ENCODE assay signal across 8 cellular contexts in the genomic region with DNA sequence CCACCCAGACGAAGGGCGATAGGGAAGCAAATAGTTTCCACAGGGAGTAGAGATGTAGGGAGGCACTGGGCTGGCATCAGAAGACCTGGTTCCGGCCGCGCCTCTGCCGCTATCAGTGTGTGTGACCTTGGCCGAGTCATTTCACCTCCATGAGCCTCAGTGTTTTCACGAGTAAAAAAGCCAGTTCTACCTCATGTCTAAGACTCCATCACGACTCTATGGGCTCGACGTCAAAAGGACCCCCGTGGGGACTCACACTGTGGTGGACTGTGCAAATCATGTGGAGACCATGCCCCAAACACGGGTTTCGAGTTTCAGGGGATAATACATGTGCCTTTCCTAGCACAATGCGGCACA. TPM values are rescaled to one million over a fixed set of nuclear protein-coding genes. Genes with fewer than 3 reads are reported as not detected.
DNase-seq lines count a peak whose midpoint lies in the region; ATAC-seq and TF ChIP-seq lines count a peak whose summit lies in the region.

No MANE protein-coding gene starts in this region.

- H3K36me3 ChIP-seq in thyroid gland = no peaks in the 10 kb centered on the region

- ATAC-seq in GM21717 (IDR thresholded peaks at IDR 0.05; ENCODE audit: unreplicated experiment) (no peak), GM18870 (IDR thresholded peaks at IDR 0.05; ENCODE audit: unreplicated experiment) (no peak)

- H3K4me1 ChIP-seq in thyroid gland = peaks cover 27 to 32% of the 10 kb centered on the region in 2 donors

- peak; percentile 3 for DNase-seq in activated CD4-positive, alpha-beta T cell treated with anti-CD3 and anti-CD28 coated beads for 48 hours
- no peak for DNase-seq in activated CD4-positive, alpha-beta T cell treated with anti-CD3 and anti-CD28 coated beads for 1 hour
- DNase-seq in thyroid gland = peak; percentile 1 to 20
- no peak for DNase-seq in T-helper 9 cell

- H3K27me3 ChIP-seq in layer of hippocampus (ENCODE audit: control insufficient read depth, insufficient read depth, low read length) (no peaks in the 10 kb centered on the region), thyroid gland (no peaks in the 10 kb centered on the region)

- intact Hi-C loops in thyroid gland (cut with DNase I) = no loop called here

- TF ChIP-seq CTCF in thyroid gland (IDR thresholded peaks at IDR 0.05) = no peak

- WGBS in thyroid gland, 2 donors = 67 to 71% methylated on average over 13 to 15 of the region's 15 CpGs

- H3K9me3 ChIP-seq in thyroid gland = no peaks in the 10 kb centered on the region

- H3K4me3 ChIP-seq in thyroid gland (replicated peaks in 1 of 3) = peak overlapping the region in 2 of 3 donors; percentile 86

- H3K27ac ChIP-seq in angular gyrus (ENCODE audit: low read depth, low read length) (peak overlapping the region; percentile 89), layer of hippocampus (ENCODE audit: low read depth, low read length) (peak overlapping the region; percentile 91), thyroid gland (peak overlapping the region in 2 of 3 donors; percentile 87 to 94)

- no peak for TF ChIP-seq POLR2A in thyroid gland (IDR thresholded peaks at IDR 0.05)

RNA-seq across cellular contexts. Expression of gene RAB11FIP2, which starts 0.6 kb away (rescaled TPM):
- 10 to 100 TPM; 27.4 to 52.9 (median 39.8) TPM for total RNA-seq in thyroid gland

Comparison
In these comparisons a context has a peak if more than half of its experiments do, and no peak if none do; other contexts are left out.
1. DNase-seq: peak in activated CD4-positive, alpha-beta T cell treated with anti-CD3 and anti-CD28 coated beads for 48 hours (single experiment) and thyroid gland (2 of 2); none in activated CD4-positive, alpha-beta T cell treated with anti-CD3 and anti-CD28 coated beads for 1 hour (single experiment) and T-helper 9 cell (single experiment).
2. Peak in every context shown above with its lines, with median percentiles within 50 percentile points of each other: H3K27ac ChIP-seq.